Comparison of ENCODE assay signal across 9 cellular contexts in genomic region chr18:44325903-44326650, GRCh38.
DNase-seq lines count a peak whose midpoint lies in the region; ATAC-seq and TF ChIP-seq lines count a peak whose summit lies in the region.
"Had no signal": no experiment of that assay in that cellular context is flagged by ENCODE, and none has a peak within 500 bp of the region (broad histone marks: within the 10 kb centered on the region; RNA-seq: fewer than 3 reads in every experiment).

No MANE protein-coding gene starts in this region.

- H2AFZ ChIP-seq in PC-3 (ENCODE audit: low read length), result no peak overlapping the region

- H3K27me3 ChIP-seq in DOHH2 (ENCODE audit: control insufficient read depth, low read length) (no peaks in the 10 kb centered on the region), PC-3 (ENCODE audit: low read length) (no peaks in the 10 kb centered on the region), esophagus muscularis mucosa (no peaks in the 10 kb centered on the region)

- H3K79me2 ChIP-seq in DOHH2 (ENCODE audit: control insufficient read depth, low read length), result no peaks in the 10 kb centered on the region
- H3K79me2 ChIP-seq in PC-3 (ENCODE audit: low read length), result no peaks in the 10 kb centered on the region

- H4K20me1 ChIP-seq in DOHH2 (ENCODE audit: control insufficient read depth, insufficient read depth, low read depth, low read length) (no peaks in the 10 kb centered on the region), PC-3 (ENCODE audit: low read length) (no peaks in the 10 kb centered on the region)

- DNase-seq in HPDE6-E6E7 (ENCODE audit: extremely low spot score) (peak; percentile 17), PC-3 (peak; percentile 51), esophagus muscularis mucosa (ENCODE audit: extremely low spot score) (no peak), nephron progenitor cell (peak; percentile 72)

- TF ChIP-seq CTCF in DOHH2 (IDR thresholded peaks at IDR 0.05; ENCODE audit: low read depth, low read length, poor library complexity, severe bottlenecking), result peak; percentile 74
- TF ChIP-seq CTCF in PC-3 (conservative IDR thresholded peaks at IDR 0.05; ENCODE audit: low read depth, low read length), result peak; percentile 65
- TF ChIP-seq CTCF in esophagus muscularis mucosa (IDR thresholded peaks at IDR 0.05), result peak; percentile 43 to 58 (median 49)
- TF ChIP-seq CTCF in nephron progenitor cell (IDR thresholded peaks at IDR 0.05), result peak; percentile 62

- WGBS in esophagus muscularis mucosa, result 53% methylated on average over 4 of the region's 4 CpGs

- TF ChIP-seq POLR2A in esophagus muscularis mucosa (IDR thresholded peaks at IDR 0.05; ENCODE audit: low read depth), result no peak

- no TSS peak for BruUV-seq in PC-3 (replicated peaks; lab: Mats Ljungman, UMichigan)

- H3K4me3 Mint-ChIP-seq in nephron progenitor cell, result no peak overlapping the region

- POLR2A ChIA-PET in PC-3 (lab: Charles Lee; ENCODE audit: unreplicated experiment), result no interaction called here

- H3K4me3 ChIP-seq in DOHH2 (ENCODE audit: low read length) (no peak overlapping the region), PC-3 (ENCODE audit: low read length) (no peak overlapping the region), esophagus muscularis mucosa (no peak overlapping the region)
- H3K4me3 ChIP-seq: skin epidermis had no signal

- no peaks in the 10 kb centered on the region for H3K36me3 Mint-ChIP-seq in nephron progenitor cell (ENCODE audit: low read depth)

- H3K9me3 ChIP-seq in DOHH2 (ENCODE audit: control insufficient read depth, insufficient read depth, low read length) (no peaks in the 10 kb centered on the region), PC-3 (ENCODE audit: low read length) (no peaks in the 10 kb centered on the region), esophagus muscularis mucosa (no peaks in the 10 kb centered on the region)

- intact Hi-C loops in PC-3 (cut with micrococcal nuclease), result loop anchor here (1.0 to 10.0 kb wide), 3 partner anchors 131 to 228 kb away; no protein-coding TSS in a partner anchor
- intact Hi-C loops in esophagus muscularis mucosa (cut with DNase I), result no loop called here

- H3K4me1 Mint-ChIP-seq in nephron progenitor cell, result no peaks in the 10 kb centered on the region

- CTCF ChIA-PET in PC-3 (lab: Charles Lee), result no interaction called here

- H3K4me2 ChIP-seq in DOHH2 (ENCODE audit: low read length) (no peak overlapping the region), PC-3 (ENCODE audit: low read length) (no peak overlapping the region)

- H3F3A ChIP-seq in DOHH2 (ENCODE audit: control insufficient read depth, insufficient read depth) (no peaks in the 10 kb centered on the region), PC-3 (ENCODE audit: low read length, unreplicated experiment) (no peaks in the 10 kb centered on the region)

- H3K27me3 Mint-ChIP-seq in nephron progenitor cell (ENCODE audit: low read depth, poor library complexity), result peaks cover 4% of the 10 kb centered on the region

- H3K27ac Mint-ChIP-seq in nephron progenitor cell, result no peak overlapping the region

- no peaks in the 10 kb centered on the region for H3K4me1 ChIP-seq in DOHH2 (ENCODE audit: control insufficient read depth, low read length)
- no peaks in the 10 kb centered on the region for H3K4me1 ChIP-seq in PC-3 (ENCODE audit: insufficient read depth, low read length)
- H3K4me1 ChIP-seq in esophagus muscularis mucosa, result peaks cover 0 to 8% (median 3%) of the 10 kb centered on the region in 4 donors

- H3K36me3 ChIP-seq in DOHH2 (ENCODE audit: control insufficient read depth, low read length) (no peaks in the 10 kb centered on the region), PC-3 (ENCODE audit: low read depth, low read length) (no peaks in the 10 kb centered on the region), esophagus muscularis mucosa (no peaks in the 10 kb centered on the region)

- no peak overlapping the region for H3K9ac ChIP-seq in PC-3 (ENCODE audit: low read length)

- ATAC-seq in PC-3 (peak; percentile 48), HG03045 (IDR thresholded peaks at IDR 0.05; ENCODE audit: unreplicated experiment) (no peak), HG03039 (IDR thresholded peaks at IDR 0.05; ENCODE audit: unreplicated experiment) (no peak), HG03432 (IDR thresholded peaks at IDR 0.05; ENCODE audit: unreplicated experiment) (no peak)

- H3K27ac ChIP-seq in DOHH2 (ENCODE audit: low read depth, low read length), result no peak overlapping the region
- H3K27ac ChIP-seq in PC-3 (ENCODE audit: low read length), result no peak overlapping the region
- no peak overlapping the region for H3K27ac ChIP-seq in esophagus muscularis mucosa (replicated peaks in 1 of 4)
- H3K27ac ChIP-seq: skin epidermis had no signal

- H3K9me2 ChIP-seq in DOHH2 (replicated peaks; ENCODE audit: control insufficient read depth, low read length), result no peaks in the 10 kb centered on the region
- no peaks in the 10 kb centered on the region for H3K9me2 ChIP-seq in PC-3 (replicated peaks; ENCODE audit: low read length)

- no peak for TF ChIP-seq EP300 in esophagus muscularis mucosa (IDR thresholded peaks at IDR 0.05)

- peaks cover 5% of the 10 kb centered on the region for H3K9me3 Mint-ChIP-seq in nephron progenitor cell
